Comparison of ENCODE assay signal across 8 cellular contexts in genomic region chr11:66266378-66267038, GRCh38. TPM values are rescaled to one million over a fixed set of nuclear protein-coding genes. Genes with fewer than 3 reads are reported as not detected.
A peak's percentile ranks its signal among the peaks of the same experiment; 100 is the strongest.
DNase-seq lines count a peak whose midpoint lies in the region; ATAC-seq and TF ChIP-seq lines count a peak whose summit lies in the region.
"Had no signal": no experiment of that assay in that cellular context is flagged by ENCODE, and none has a peak within 500 bp of the region (broad histone marks: within the 10 kb centered on the region; RNA-seq: fewer than 3 reads in every experiment).

No MANE protein-coding gene starts in this region.

- H2BK20ac ChIP-seq in H9 (ENCODE audit: low read depth, low read length, poor library complexity, severe bottlenecking) = no peak overlapping the region

- H3K23me2 ChIP-seq in H9 (ENCODE audit: insufficient read length, low read depth, low read length, poor library complexity, severe bottlenecking) = peaks cover 10% of the 10 kb centered on the region

- WGBS in H9 (ENCODE audit: extremely low coverage, insufficient read length, low lambda C conversion rate) = no CpG with 5 or more reads among the region's 20 CpGs
- 20% methylated on average over 2 of the region's 20 CpGs; no CpG with 5 or more reads in 1 of the 2 donors for WGBS in gastroesophageal sphincter (ENCODE audit: low coverage in 1 of 2), 2 donors
- 86 to 92% (median 89%) methylated on average over 19 to 20 of the region's 20 CpGs for WGBS in spleen, 5 donors

- no peak overlapping the region for H2AK5ac ChIP-seq in H9 (ENCODE audit: insufficient read length, low read length)

- no peak overlapping the region for H2AFZ ChIP-seq in H9 (ENCODE audit: low read length)

- H3K27ac ChIP-seq in H9 (ENCODE audit: insufficient read length, low read depth, low read length) (no peak overlapping the region), gastroesophageal sphincter (peak overlapping the region; percentile 91 to 100 (median 96)), spleen (peak overlapping the region in 6 of 8 donors; percentile 96 to 99 (median 98))

- no peak for TF ChIP-seq EP300 in gastroesophageal sphincter (IDR thresholded peaks at IDR 0.05)

- H3K9ac ChIP-seq in H9 (ENCODE audit: extremely low read depth, insufficient read length, low read length) = no peak overlapping the region

- DNase-seq in H9 (no peak), activated B cell treated with CpG ODN at 0.5 μM for 24 hours (no peak), spleen (peak; percentile 87), NCI-H1436 (lab: John Stamatoyannopoulos, UW) (no peak), SIG-M5 treated with dmso at 0.1 percent for 504 hours (lab: John Stamatoyannopoulos, UW; ENCODE audit: unreplicated experiment) (no peak), dedifferentiated amniotic fluid mesenchymal stem cell (ENCODE audit: extremely low spot score) (no peak)
- DNase-seq: stimulated activated CD4-positive, alpha-beta T cell treated with anti-CD3 and anti-CD28 coated beads, Interleukin-1b, Interleukin-23, amount 100 ng/mL, for 48 hours had no signal

- no peak overlapping the region for H2BK15ac ChIP-seq in H9 (ENCODE audit: low read depth, low read length)

- H3K4me3 ChIP-seq in gastroesophageal sphincter (peak overlapping the region; percentile 72 to 89), spleen (peak overlapping the region in 6 of 8 donors; percentile 83 to 99 (median 91))

- POLR2A ChIA-PET in activated B cell treated with CpG ODN at 0.5 μM for 24 hours (lab: Charles Lee) = interaction anchor here (2.8 kb wide), 1 partner anchor 23 kb away, joined by 42 read pairs; the partner anchor contains the start of genes TMEM151A and YIF1A

- ATAC-seq in activated B cell treated with CpG ODN at 0.5 μM for 24 hours (ENCODE audit: low read depth) = no peak
- ATAC-seq in gastroesophageal sphincter = no peak

- no peak overlapping the region for H2BK120ac ChIP-seq in H9 (ENCODE audit: low read depth, low read length, poor library complexity, severe bottlenecking)

- no peak overlapping the region for H3K14ac ChIP-seq in H9 (ENCODE audit: insufficient read depth, low read length)

- no peaks in the 10 kb centered on the region for H3K9me3 ChIP-seq in H9 (ENCODE audit: control insufficient read depth, low read depth, low read length)
- no peaks in the 10 kb centered on the region for H3K9me3 ChIP-seq in gastroesophageal sphincter
- no peaks in the 10 kb centered on the region for H3K9me3 ChIP-seq in spleen

- H4K20me1 ChIP-seq in H9 (ENCODE audit: control insufficient read depth, insufficient read depth, insufficient read length) = peaks cover 2% of the 10 kb centered on the region

- H3K79me1 ChIP-seq in H9 (ENCODE audit: insufficient read depth, low read depth, low read length, poor library complexity, severe bottlenecking) = no peaks in the 10 kb centered on the region

- no peak overlapping the region for H3K4ac ChIP-seq in H9 (ENCODE audit: low read depth, low read length)

- no peak for TF ChIP-seq CTCF in H9 (conservative IDR thresholded peaks at IDR 0.05)
- no peak for TF ChIP-seq CTCF in activated B cell treated with CpG ODN at 0.5 μM for 24 hours (IDR thresholded peaks at IDR 0.05)
- TF ChIP-seq CTCF in gastroesophageal sphincter (IDR thresholded peaks at IDR 0.05) = no peak
- no peak for TF ChIP-seq CTCF in spleen (IDR thresholded peaks at IDR 0.05 in 8 of 11, conservative IDR thresholded peaks at IDR 0.05 in 3 of 11)

- H2BK12ac ChIP-seq in H9 (ENCODE audit: insufficient read length, low read depth, low read length) = no peak overlapping the region

- H3K36me3 Mint-ChIP-seq in H9 (ENCODE audit: insufficient read depth in 1 of 3, low read depth in 3 of 3) = peaks cover 9 to 42% (median 38%) of the 10 kb centered on the region in 3 experiments
- H3K36me3 Mint-ChIP-seq in activated B cell treated with CpG ODN at 0.5 μM for 24 hours (ENCODE audit: low read depth) = peaks cover 51% of the 10 kb centered on the region

- H3K9me3 Mint-ChIP-seq in H9 (no peaks in the 10 kb centered on the region), activated B cell treated with CpG ODN at 0.5 μM for 24 hours (no peaks in the 10 kb centered on the region)

- no peak overlapping the region for H4K91ac ChIP-seq in H9 (ENCODE audit: insufficient read length, low read depth, low read length)

- H3K4me1 Mint-ChIP-seq in H9 = peaks cover 20 to 22% of the 10 kb centered on the region in 2 experiments
- peaks cover 30% of the 10 kb centered on the region for H3K4me1 Mint-ChIP-seq in activated B cell treated with CpG ODN at 0.5 μM for 24 hours

- H3K4me1 ChIP-seq in H9 (ENCODE audit: insufficient read depth, low read length) = no peaks in the 10 kb centered on the region
- H3K4me1 ChIP-seq in gastroesophageal sphincter = peaks cover 0 to 49% (median 22%) of the 10 kb centered on the region in 3 donors
- H3K4me1 ChIP-seq in spleen = peaks cover 17 to 49% (median 41%) of the 10 kb centered on the region in 6 donors

- H2BK5ac ChIP-seq in H9 (ENCODE audit: insufficient read length, low read length) = no peak overlapping the region

- no peak overlapping the region for H3K56ac ChIP-seq in H9 (ENCODE audit: insufficient read length, low read depth, low read length)

- no peaks in the 10 kb centered on the region for H3K27me3 ChIP-seq in H9 (ENCODE audit: insufficient read depth, low read length)
- H3K27me3 ChIP-seq in gastroesophageal sphincter = no peaks in the 10 kb centered on the region
- no peaks in the 10 kb centered on the region for H3K27me3 ChIP-seq in spleen (replicated peaks in 1 of 7)

- intact Hi-C loops in activated B cell treated with CpG ODN at 0.5 μM for 24 hours (cut with micrococcal nuclease) (loop anchor here (1.0 to 5.0 kb wide), 4 partner anchors 44 to 1541 kb away; partner anchors contain the start of genes KAT5 and PC), spleen (cut with DNase I; ENCODE audit: low total_unique reads) (no loop called here)

- no peak overlapping the region for H3K18ac ChIP-seq in H9 (ENCODE audit: insufficient read length, low read depth, low read length)

- H3K36me3 ChIP-seq in gastroesophageal sphincter (peaks cover 0 to 56% of the 10 kb centered on the region in 2 donors), spleen (peaks cover 0 to 64% (median 23%) of the 10 kb centered on the region in 6 donors)

- H4K8ac ChIP-seq in H9 (replicated peaks; ENCODE audit: insufficient read length, low read depth, low read length) = no peak overlapping the region

- CTCF ChIA-PET in activated B cell treated with CpG ODN at 0.5 μM for 24 hours (lab: Charles Lee) = interaction anchor here (1.0 kb wide), 1 partner anchor 10 kb away, joined by 6 read pairs; no protein-coding TSS in a partner anchor

- H3T11ph ChIP-seq in H9 (ENCODE audit: low read length) = no peak overlapping the region

- TF ChIP-seq POLR2A in gastroesophageal sphincter (IDR thresholded peaks at IDR 0.05) (no peak), spleen (IDR thresholded peaks at IDR 0.05) (no peak)

- peak overlapping the region in 2 of 3 experiments; percentile 72 to 73; a peak in 3 of 7 replicates for H3K27ac Mint-ChIP-seq in H9
- peak overlapping the region; percentile 97 for H3K27ac Mint-ChIP-seq in activated B cell treated with CpG ODN at 0.5 μM for 24 hours

- no peaks in the 10 kb centered on the region; the same call in 1 of the 2 replicates for H3K27me3 Mint-ChIP-seq in H9 (ENCODE audit: low read depth)
- no peaks in the 10 kb centered on the region for H3K27me3 Mint-ChIP-seq in activated B cell treated with CpG ODN at 0.5 μM for 24 hours

- H3K79me2 ChIP-seq in H9 (ENCODE audit: insufficient read depth, low read length) = peaks cover 5% of the 10 kb centered on the region; the same call in 1 of the 2 replicates

- no peak overlapping the region for H3K23ac ChIP-seq in H9 (ENCODE audit: insufficient read length, low read depth, low read length)

- peak overlapping the region; percentile 89 to 98 for H3K4me3 Mint-ChIP-seq in H9
- H3K4me3 Mint-ChIP-seq in activated B cell treated with CpG ODN at 0.5 μM for 24 hours = peak overlapping the region; percentile 90

- peak overlapping the region; percentile 95 for H3K4me2 ChIP-seq in H9 (ENCODE audit: insufficient read depth, insufficient read length, low read length)

- H4K5ac ChIP-seq in H9 (ENCODE audit: insufficient read length, low read depth, low read length) = no peak overlapping the region

RNA-seq across cellular contexts. Expression of gene RAB1B, which starts 1.9 kb away (rescaled TPM):
- 118 and 122 TPM in 2 replicates for total RNA-seq in H9 (2021)
- total RNA-seq in activated B cell treated with CpG ODN at 0.5 μM for 24 hours = 115 and 118 TPM in 2 replicates
- total RNA-seq in gastroesophageal sphincter = 100 to 1,000 TPM in 3 of 4 donors, 10 to 100 TPM in 1; 99.3 to 162 (median 115) TPM
- total RNA-seq in spleen = 100 to 1,000 TPM; 101 to 130 (median 123) TPM
- 100 to 1,000 TPM in 1 of 3 donors, 10 to 100 TPM in 2; 66.8 to 150 (median 77.0) TPM for polyA plus RNA-seq in spleen

RNA-seq across cellular contexts. Expression of gene KLC2, which starts 9.0 kb away (rescaled TPM):
- 56.7 and 59.7 TPM in 2 replicates for total RNA-seq in H9 (2021)
- total RNA-seq in activated B cell treated with CpG ODN at 0.5 μM for 24 hours = 37.0 and 45.6 TPM in 2 replicates
- total RNA-seq in gastroesophageal sphincter = 10 to 100 TPM; 24.6 to 49.6 (median 34.2) TPM
- 10 to 100 TPM in 6 of 7 donors, 1 to 10 TPM in 1; 8.8 to 30.8 (median 18.3) TPM for total RNA-seq in spleen
- 10 to 100 TPM in 1 of 3 donors, 1 to 10 TPM in 2; 5.5 to 19.5 (median 7.8) TPM for polyA plus RNA-seq in spleen

RNA-seq across cellular contexts. Expression of gene CNIH2, which starts 11.5 kb away (rescaled TPM):
- 11.8 and 12.0 TPM in 2 replicates for total RNA-seq in H9 (2021)
- 0.93 and 1.0 TPM in 2 replicates for total RNA-seq in activated B cell treated with CpG ODN at 0.5 μM for 24 hours
- total RNA-seq in gastroesophageal sphincter = 1 to 10 TPM in 1 of 4 donors, not detected in 3; 1.1 TPM
- 1 to 10 TPM in 3 of 7 donors, under 1 TPM in 2, not detected in 2; 0.40 to 1.9 (median 1.3) TPM for total RNA-seq in spleen
- polyA plus RNA-seq in spleen = under 1 TPM; 0.20 to 0.57 (median 0.26) TPM

RNA-seq across cellular contexts. Expression of gene YIF1A, which starts 22.4 kb away (rescaled TPM):
- total RNA-seq in H9 (2021) (64.3 and 71.6 TPM in 2 replicates), activated B cell treated with CpG ODN at 0.5 μM for 24 hours (53.4 and 62.6 TPM in 2 replicates), gastroesophageal sphincter (10 to 100 TPM; 39.4 to 79.3 (median 64.5) TPM), spleen (10 to 100 TPM; 34.7 to 50.4 (median 40.4) TPM)
- polyA plus RNA-seq in spleen = 10 to 100 TPM; 48.3 to 60.1 (median 49.3) TPM

RNA-seq across cellular contexts. Expression of gene TMEM151A, which starts 25.2 kb away (rescaled TPM):
- total RNA-seq in H9 (2021) (1.2 and 1.4 TPM in 2 replicates), activated B cell treated with CpG ODN at 0.5 μM for 24 hours (not detected in 2 replicates), gastroesophageal sphincter (under 1 TPM in 1 of 4 donors, not detected in 3; 0.66 TPM), spleen (under 1 TPM in 1 of 7 donors, not detected in 6; 0.34 TPM)
- polyA plus RNA-seq in spleen = under 1 TPM in 2 of 3 donors, not detected in 1; 0.02 TPM
